ENCODE assay signal across 7 cellular contexts in genomic region chr5:124935060-124935459, GRCh38.
DNase-seq lines count a peak whose midpoint lies in the region; ATAC-seq and TF ChIP-seq lines count a peak whose summit lies in the region.

No MANE protein-coding gene starts in this region.

- H4K20me1 ChIP-seq in KMS-11 (ENCODE audit: insufficient read depth), result no peaks in the 10 kb centered on the region

- peak; percentile 51 for ATAC-seq in GM19025 (IDR thresholded peaks at IDR 0.05; ENCODE audit: low read depth, unreplicated experiment)
- ATAC-seq in HG02678 (IDR thresholded peaks at IDR 0.05; ENCODE audit: unreplicated experiment), result peak; percentile 85
- ATAC-seq in natural killer cell treated with Interleukin-12 subunit alpha and Interleukin-12 subunit beta and Interleukin-15 and Interleukin-18, amount 100 ng/mL, for 72 hours, result peak; percentile 75 to 81

- peak; percentile 87 for DNase-seq in natural killer cell treated with Interleukin-12 subunit alpha and Interleukin-12 subunit beta and Interleukin-15 and Interleukin-18, amount 100 ng/mL, for 72 hours (ENCODE audit: low spot score)
- DNase-seq in NCI-H2227 treated with DMSO at 0.1 percent for 48 hours (lab: John Stamatoyannopoulos, UW) (no peak), medulla oblongata (ENCODE audit: extremely low spot score) (no peak), H4 (ENCODE audit: low spot score) (no peak)

- no peaks in the 10 kb centered on the region for H3K36me3 ChIP-seq in KMS-11 (ENCODE audit: insufficient read depth)

- peak overlapping the region; percentile 86 for H3K4me2 ChIP-seq in KMS-11

- H3K4me1 ChIP-seq in KMS-11 (ENCODE audit: low read depth, poor library complexity, severe bottlenecking), result peaks cover 35% of the 10 kb centered on the region

- peak overlapping the region; percentile 96 for H3K27ac ChIP-seq in KMS-11

- 0 out of 2 replicates have a peak overlapping the region, but pooled peaks have one; percentile 24 for H2AFZ ChIP-seq in KMS-11 (ENCODE audit: low read depth)

- peaks cover 18 to 30% of the 10 kb centered on the region in 2 donors for H3K4me1 Mint-ChIP-seq in natural killer cell treated with Interleukin-12 subunit alpha and Interleukin-12 subunit beta and Interleukin-15 and Interleukin-18, amount 100 ng/mL, for 72 hours (ENCODE audit: low read depth in 2 of 2)

- H3K27me3 ChIP-seq in KMS-11 (ENCODE audit: insufficient read depth, low read depth), result no peaks in the 10 kb centered on the region

- H3K36me3 Mint-ChIP-seq in natural killer cell treated with Interleukin-12 subunit alpha and Interleukin-12 subunit beta and Interleukin-15 and Interleukin-18, amount 100 ng/mL, for 72 hours, result peaks cover 9% of the 10 kb centered on the region

- no peaks in the 10 kb centered on the region for H3K79me2 ChIP-seq in KMS-11 (ENCODE audit: insufficient read depth, low read depth)

- peaks cover 3% of the 10 kb centered on the region for H3K9me3 Mint-ChIP-seq in natural killer cell treated with Interleukin-12 subunit alpha and Interleukin-12 subunit beta and Interleukin-15 and Interleukin-18, amount 100 ng/mL, for 72 hours

- peak overlapping the region; percentile 96 to 98 for H3K27ac Mint-ChIP-seq in natural killer cell treated with Interleukin-12 subunit alpha and Interleukin-12 subunit beta and Interleukin-15 and Interleukin-18, amount 100 ng/mL, for 72 hours

- H3K4me3 ChIP-seq in KMS-11 (IDR thresholded peaks at IDR 0.05; ENCODE audit: insufficient read depth, low read depth, low read length), result no peak overlapping the region

- H3K4me3 Mint-ChIP-seq in natural killer cell treated with Interleukin-12 subunit alpha and Interleukin-12 subunit beta and Interleukin-15 and Interleukin-18, amount 100 ng/mL, for 72 hours, result peak overlapping the region; percentile 80

- TF ChIP-seq CTCF in KMS-11 (conservative IDR thresholded peaks at IDR 0.05; ENCODE audit: low read depth, low read length), result no peak

- peak overlapping the region; percentile 65; the same call in 1 of the 2 replicates for H3K9ac ChIP-seq in KMS-11

- H3K27me3 Mint-ChIP-seq in natural killer cell treated with Interleukin-12 subunit alpha and Interleukin-12 subunit beta and Interleukin-15 and Interleukin-18, amount 100 ng/mL, for 72 hours, result no peaks in the 10 kb centered on the region
